ENCODE assay signal across 1 cellular context in the genomic region with DNA sequence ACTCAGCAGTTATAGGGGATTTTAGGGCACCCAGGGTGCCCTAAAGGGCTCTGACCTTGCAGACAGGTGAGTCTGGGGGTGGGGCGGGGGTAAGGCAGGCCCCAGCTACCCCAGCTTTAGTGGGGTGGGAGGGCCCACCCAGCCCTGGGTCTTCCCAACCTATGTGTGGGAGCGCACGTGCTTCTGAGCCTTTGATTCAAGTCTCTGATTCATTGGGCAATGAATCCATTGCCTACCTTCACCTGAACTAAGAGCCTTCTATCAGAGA.
TF ChIP-seq lines count a peak whose summit lies in the region.

No MANE protein-coding gene starts in this region.

TF ChIP-seq in GM23338, 12 proteins besides CTCF, POLR2A, EP300 and RAD21 (continued from another document):
- TF ChIP-seq, protein P1, sequence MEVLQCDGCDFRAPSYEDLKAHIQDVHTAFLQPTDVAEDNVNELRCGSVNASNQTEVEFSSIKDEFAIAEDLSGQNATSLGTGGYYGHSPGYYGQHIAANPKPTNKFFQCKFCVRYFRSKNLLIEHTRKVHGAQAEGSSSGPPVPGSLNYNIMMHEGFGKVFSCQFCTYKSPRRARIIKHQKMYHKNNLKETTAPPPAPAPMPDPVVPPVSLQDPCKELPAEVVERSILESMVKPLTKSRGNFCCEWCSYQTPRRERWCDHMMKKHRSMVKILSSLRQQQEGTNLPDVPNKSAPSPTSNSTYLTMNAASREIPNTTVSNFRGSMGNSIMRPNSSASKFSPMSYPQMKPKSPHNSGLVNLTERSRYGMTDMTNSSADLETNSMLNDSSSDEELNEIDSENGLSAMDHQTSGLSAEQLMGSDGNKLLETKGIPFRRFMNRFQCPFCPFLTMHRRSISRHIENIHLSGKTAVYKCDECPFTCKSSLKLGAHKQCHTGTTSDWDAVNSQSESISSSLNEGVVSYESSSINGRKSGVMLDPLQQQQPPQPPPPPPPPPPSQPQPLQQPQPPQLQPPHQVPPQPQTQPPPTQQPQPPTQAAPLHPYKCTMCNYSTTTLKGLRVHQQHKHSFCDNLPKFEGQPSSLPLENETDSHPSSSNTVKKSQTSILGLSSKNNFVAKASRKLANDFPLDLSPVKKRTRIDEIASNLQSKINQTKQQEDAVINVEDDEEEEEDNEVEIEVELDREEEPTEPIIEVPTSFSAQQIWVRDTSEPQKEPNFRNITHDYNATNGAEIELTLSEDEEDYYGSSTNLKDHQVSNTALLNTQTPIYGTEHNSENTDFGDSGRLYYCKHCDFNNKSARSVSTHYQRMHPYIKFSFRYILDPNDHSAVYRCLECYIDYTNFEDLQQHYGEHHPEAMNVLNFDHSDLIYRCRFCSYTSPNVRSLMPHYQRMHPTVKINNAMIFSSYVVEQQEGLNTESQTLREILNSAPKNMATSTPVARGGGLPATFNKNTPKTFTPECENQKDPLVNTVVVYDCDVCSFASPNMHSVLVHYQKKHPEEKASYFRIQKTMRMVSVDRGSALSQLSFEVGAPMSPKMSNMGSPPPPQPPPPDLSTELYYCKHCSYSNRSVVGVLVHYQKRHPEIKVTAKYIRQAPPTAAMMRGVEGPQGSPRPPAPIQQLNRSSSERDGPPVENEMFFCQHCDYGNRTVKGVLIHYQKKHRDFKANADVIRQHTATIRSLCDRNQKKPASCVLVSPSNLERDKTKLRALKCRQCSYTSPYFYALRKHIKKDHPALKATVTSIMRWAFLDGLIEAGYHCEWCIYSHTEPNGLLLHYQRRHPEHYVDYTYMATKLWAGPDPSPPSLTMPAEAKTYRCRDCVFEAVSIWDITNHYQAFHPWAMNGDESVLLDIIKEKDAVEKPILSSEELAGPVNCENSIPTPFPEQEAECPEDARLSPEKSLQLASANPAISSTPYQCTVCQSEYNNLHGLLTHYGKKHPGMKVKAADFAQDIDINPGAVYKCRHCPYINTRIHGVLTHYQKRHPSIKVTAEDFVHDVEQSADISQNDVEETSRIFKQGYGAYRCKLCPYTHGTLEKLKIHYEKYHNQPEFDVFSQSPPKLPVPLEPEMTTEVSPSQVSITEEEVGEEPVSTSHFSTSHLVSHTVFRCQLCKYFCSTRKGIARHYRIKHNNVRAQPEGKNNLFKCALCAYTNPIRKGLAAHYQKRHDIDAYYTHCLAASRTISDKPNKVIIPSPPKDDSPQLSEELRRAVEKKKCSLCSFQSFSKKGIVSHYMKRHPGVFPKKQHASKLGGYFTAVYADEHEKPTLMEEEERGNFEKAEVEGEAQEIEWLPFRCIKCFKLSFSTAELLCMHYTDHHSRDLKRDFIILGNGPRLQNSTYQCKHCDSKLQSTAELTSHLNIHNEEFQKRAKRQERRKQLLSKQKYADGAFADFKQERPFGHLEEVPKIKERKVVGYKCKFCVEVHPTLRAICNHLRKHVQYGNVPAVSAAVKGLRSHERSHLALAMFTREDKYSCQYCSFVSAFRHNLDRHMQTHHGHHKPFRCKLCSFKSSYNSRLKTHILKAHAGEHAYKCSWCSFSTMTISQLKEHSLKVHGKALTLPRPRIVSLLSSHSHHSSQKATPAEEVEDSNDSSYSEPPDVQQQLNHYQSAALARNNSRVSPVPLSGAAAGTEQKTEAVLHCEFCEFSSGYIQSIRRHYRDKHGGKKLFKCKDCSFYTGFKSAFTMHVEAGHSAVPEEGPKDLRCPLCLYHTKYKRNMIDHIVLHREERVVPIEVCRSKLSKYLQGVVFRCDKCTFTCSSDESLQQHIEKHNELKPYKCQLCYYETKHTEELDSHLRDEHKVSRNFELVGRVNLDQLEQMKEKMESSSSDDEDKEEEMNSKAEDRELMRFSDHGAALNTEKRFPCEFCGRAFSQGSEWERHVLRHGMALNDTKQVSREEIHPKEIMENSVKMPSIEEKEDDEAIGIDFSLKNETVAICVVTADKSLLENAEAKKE (CRISPR knock-in tag; IDR thresholded peaks at IDR 0.05): no peak
- TF ChIP-seq JUNB (IDR thresholded peaks at IDR 0.05; ENCODE audit: unreplicated experiment): no peak
- TF ChIP-seq, protein P2, sequence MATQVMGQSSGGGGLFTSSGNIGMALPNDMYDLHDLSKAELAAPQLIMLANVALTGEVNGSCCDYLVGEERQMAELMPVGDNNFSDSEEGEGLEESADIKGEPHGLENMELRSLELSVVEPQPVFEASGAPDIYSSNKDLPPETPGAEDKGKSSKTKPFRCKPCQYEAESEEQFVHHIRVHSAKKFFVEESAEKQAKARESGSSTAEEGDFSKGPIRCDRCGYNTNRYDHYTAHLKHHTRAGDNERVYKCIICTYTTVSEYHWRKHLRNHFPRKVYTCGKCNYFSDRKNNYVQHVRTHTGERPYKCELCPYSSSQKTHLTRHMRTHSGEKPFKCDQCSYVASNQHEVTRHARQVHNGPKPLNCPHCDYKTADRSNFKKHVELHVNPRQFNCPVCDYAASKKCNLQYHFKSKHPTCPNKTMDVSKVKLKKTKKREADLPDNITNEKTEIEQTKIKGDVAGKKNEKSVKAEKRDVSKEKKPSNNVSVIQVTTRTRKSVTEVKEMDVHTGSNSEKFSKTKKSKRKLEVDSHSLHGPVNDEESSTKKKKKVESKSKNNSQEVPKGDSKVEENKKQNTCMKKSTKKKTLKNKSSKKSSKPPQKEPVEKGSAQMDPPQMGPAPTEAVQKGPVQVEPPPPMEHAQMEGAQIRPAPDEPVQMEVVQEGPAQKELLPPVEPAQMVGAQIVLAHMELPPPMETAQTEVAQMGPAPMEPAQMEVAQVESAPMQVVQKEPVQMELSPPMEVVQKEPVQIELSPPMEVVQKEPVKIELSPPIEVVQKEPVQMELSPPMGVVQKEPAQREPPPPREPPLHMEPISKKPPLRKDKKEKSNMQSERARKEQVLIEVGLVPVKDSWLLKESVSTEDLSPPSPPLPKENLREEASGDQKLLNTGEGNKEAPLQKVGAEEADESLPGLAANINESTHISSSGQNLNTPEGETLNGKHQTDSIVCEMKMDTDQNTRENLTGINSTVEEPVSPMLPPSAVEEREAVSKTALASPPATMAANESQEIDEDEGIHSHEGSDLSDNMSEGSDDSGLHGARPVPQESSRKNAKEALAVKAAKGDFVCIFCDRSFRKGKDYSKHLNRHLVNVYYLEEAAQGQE (IDR thresholded peaks at IDR 0.05; ENCODE audit: unreplicated experiment): no peak
- TF ChIP-seq CREB1 (CRISPR knock-in tag; IDR thresholded peaks at IDR 0.05; ENCODE audit: low read depth): no peak
- no peak for TF ChIP-seq STAT1 (IDR thresholded peaks at IDR 0.05; ENCODE audit: unreplicated experiment)
- TF ChIP-seq EZH2phosphoT487 (IDR thresholded peaks at IDR 0.05; ENCODE audit: unreplicated experiment): no peak
- TF ChIP-seq, protein P3, sequence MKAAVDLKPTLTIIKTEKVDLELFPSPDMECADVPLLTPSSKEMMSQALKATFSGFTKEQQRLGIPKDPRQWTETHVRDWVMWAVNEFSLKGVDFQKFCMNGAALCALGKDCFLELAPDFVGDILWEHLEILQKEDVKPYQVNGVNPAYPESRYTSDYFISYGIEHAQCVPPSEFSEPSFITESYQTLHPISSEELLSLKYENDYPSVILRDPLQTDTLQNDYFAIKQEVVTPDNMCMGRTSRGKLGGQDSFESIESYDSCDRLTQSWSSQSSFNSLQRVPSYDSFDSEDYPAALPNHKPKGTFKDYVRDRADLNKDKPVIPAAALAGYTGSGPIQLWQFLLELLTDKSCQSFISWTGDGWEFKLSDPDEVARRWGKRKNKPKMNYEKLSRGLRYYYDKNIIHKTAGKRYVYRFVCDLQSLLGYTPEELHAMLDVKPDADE (IDR thresholded peaks at IDR 0.05): no peak
